ENCODE assay signal across 8 cellular contexts in the genomic region with DNA sequence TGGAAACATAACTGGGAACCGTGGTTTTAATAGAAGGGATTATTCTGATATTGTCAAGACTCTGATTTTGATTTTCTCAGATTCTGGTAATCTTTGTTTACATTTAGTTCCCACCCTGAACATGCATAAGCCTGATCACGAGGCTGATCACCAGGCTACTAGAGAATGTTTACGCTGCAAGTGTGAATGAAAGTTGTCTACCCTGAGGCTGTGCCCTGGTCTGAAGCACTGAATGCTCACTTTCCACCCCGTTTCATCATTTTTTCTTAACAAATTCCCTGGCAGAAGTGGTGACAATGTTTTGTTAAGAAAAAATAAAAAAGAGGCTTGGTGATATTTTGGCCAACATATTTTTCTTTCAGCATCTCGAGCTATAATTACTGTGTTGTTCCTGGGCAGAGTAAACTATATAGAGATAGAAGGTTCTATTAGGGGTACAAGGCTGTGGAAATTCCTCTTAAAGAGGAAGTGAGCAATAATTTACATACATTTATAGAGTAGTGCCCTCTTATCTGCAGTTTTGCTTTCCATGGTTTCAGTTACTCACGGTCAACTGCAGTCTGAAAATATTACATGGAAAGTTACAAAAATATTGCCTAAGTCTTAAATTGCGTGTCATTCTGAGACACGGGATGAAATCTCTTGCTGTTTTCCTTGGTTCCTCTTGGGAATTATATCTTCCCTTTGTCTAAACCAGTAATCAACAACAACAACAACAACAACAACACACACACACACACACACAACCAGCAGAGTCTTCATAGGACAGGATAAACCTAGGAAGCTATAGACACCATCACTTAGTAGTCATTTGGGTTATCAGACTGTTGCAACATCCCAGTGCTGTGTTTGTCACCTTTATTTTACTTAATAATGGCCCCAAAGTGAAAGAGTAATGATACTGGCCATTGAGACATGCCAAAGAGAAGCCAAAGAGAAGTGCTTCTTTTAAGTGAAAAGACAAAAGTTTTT.
DNase-seq lines count a peak whose midpoint lies in the region; ATAC-seq and TF ChIP-seq lines count a peak whose summit lies in the region.

No MANE protein-coding gene starts in this region.

- no peaks in the 10 kb centered on the region for H3K27me3 ChIP-seq in adipocyte (replicated peaks; ENCODE audit: control insufficient read depth, insufficient read depth, low read length)
- no peaks in the 10 kb centered on the region for H3K27me3 ChIP-seq in smooth muscle cell (ENCODE audit: low read depth)

- H3K36me3 Mint-ChIP-seq in activated T-helper 2 cell treated with anti-CD3 and anti-CD28 coated beads, Interferon-gamma antibody, Interleukin-2, Interleukin-4, amounts not matched to agents 10 μg/mL and 5 μg/mL and 100 μg/mL, durations not matched to agents 14 hours and 24 hours and 36 hours (ENCODE audit: low read depth): no peaks in the 10 kb centered on the region

- H3K79me2 ChIP-seq in smooth muscle cell (ENCODE audit: low read depth): no peaks in the 10 kb centered on the region

- H3K36me3 ChIP-seq in adipocyte (ENCODE audit: control insufficient read depth, insufficient read depth, low read length, severe bottlenecking) (no peaks in the 10 kb centered on the region), smooth muscle cell (ENCODE audit: low read depth) (no peaks in the 10 kb centered on the region)

- DNase-seq in adipocyte (ENCODE audit: low read depth) (peak; percentile 33), smooth muscle cell (lab: John Stamatoyannopoulos, UW; ENCODE audit: unreplicated experiment) (no peak), hippocampal formation (lab: John Stamatoyannopoulos, UW) (no peak), NCI-H1436 (lab: John Stamatoyannopoulos, UW) (no peak)
- DNase-seq in activated T-helper 2 cell treated with anti-CD3 and anti-CD28 coated beads, Interferon-gamma antibody, Interleukin-2, Interleukin-4, amounts not matched to agents 10 μg/mL and 5 μg/mL and 100 μg/mL, durations not matched to agents 14 hours and 24 hours and 36 hours (ENCODE audit: low spot score): no peak
- no peak for DNase-seq in stimulated activated CD4-positive, alpha-beta T cell treated with anti-CD3 and anti-CD28 coated beads, Interleukin-2, amount 100 ng/mL, for 48 hours

- H3K4me3 Mint-ChIP-seq in activated T-helper 2 cell treated with anti-CD3 and anti-CD28 coated beads, Interferon-gamma antibody, Interleukin-2, Interleukin-4, amounts not matched to agents 10 μg/mL and 5 μg/mL and 100 μg/mL, durations not matched to agents 14 hours and 24 hours and 36 hours (ENCODE audit: low read depth): no peak overlapping the region

- no peaks in the 10 kb centered on the region for H3F3A ChIP-seq in smooth muscle cell (ENCODE audit: low read depth)

- WGBS in smooth muscle cell (ENCODE audit: low lambda C conversion rate): 35% methylated on average over 8 of the region's 8 CpGs

- H4K20me1 ChIP-seq in smooth muscle cell (ENCODE audit: low read depth): no peaks in the 10 kb centered on the region

- intact Hi-C loops in activated T-helper 2 cell treated with anti-CD3 and anti-CD28 coated beads, Interferon-gamma antibody, Interleukin-2, Interleukin-4, amounts not matched to agents 10 μg/mL and 5 μg/mL and 100 μg/mL, durations not matched to agents 14 hours and 24 hours and 36 hours (cut with micrococcal nuclease): no loop called here

- H3K4me1 Mint-ChIP-seq in activated T-helper 2 cell treated with anti-CD3 and anti-CD28 coated beads, Interferon-gamma antibody, Interleukin-2, Interleukin-4, amounts not matched to agents 10 μg/mL and 5 μg/mL and 100 μg/mL, durations not matched to agents 14 hours and 24 hours and 36 hours (ENCODE audit: low read depth): peaks cover 5% of the 10 kb centered on the region

- peak overlapping the region; percentile 67 for H2AFZ ChIP-seq in smooth muscle cell (ENCODE audit: low read depth)

- peak overlapping the region; percentile 54 for H3K4me2 ChIP-seq in smooth muscle cell

- peak overlapping the region; percentile 57 for H3K4me3 ChIP-seq in adipocyte (ENCODE audit: low read length)
- peak overlapping the region; percentile 0 for H3K4me3 ChIP-seq in smooth muscle cell

- TF ChIP-seq CTCF in smooth muscle cell (IDR thresholded peaks at IDR 0.05; ENCODE audit: borderline replicate concordance, insufficient read depth, poor library complexity, severe bottlenecking): no peak

- H3K9me3 ChIP-seq in adipocyte (ENCODE audit: control insufficient read depth, low read length) (no peaks in the 10 kb centered on the region), smooth muscle cell (replicated peaks; ENCODE audit: low read depth) (no peaks in the 10 kb centered on the region)

- peaks cover 2% of the 10 kb centered on the region for H3K27me3 Mint-ChIP-seq in activated T-helper 2 cell treated with anti-CD3 and anti-CD28 coated beads, Interferon-gamma antibody, Interleukin-2, Interleukin-4, amounts not matched to agents 10 μg/mL and 5 μg/mL and 100 μg/mL, durations not matched to agents 14 hours and 24 hours and 36 hours (ENCODE audit: low read depth)

- H3K27ac ChIP-seq in smooth muscle cell (ENCODE audit: low read depth): peak overlapping the region; percentile 69

- H3K4me1 ChIP-seq in adipocyte (ENCODE audit: control insufficient read depth, insufficient read depth, low read length) (peaks cover 39% of the 10 kb centered on the region), smooth muscle cell (ENCODE audit: low read depth) (peaks cover 25% of the 10 kb centered on the region)

- H3K27ac Mint-ChIP-seq in activated T-helper 2 cell treated with anti-CD3 and anti-CD28 coated beads, Interferon-gamma antibody, Interleukin-2, Interleukin-4, amounts not matched to agents 10 μg/mL and 5 μg/mL and 100 μg/mL, durations not matched to agents 14 hours and 24 hours and 36 hours: no peak overlapping the region

- no peaks in the 10 kb centered on the region for H3K9me3 Mint-ChIP-seq in activated T-helper 2 cell treated with anti-CD3 and anti-CD28 coated beads, Interferon-gamma antibody, Interleukin-2, Interleukin-4, amounts not matched to agents 10 μg/mL and 5 μg/mL and 100 μg/mL, durations not matched to agents 14 hours and 24 hours and 36 hours

- H3K9ac ChIP-seq in adipocyte (ENCODE audit: low read length): peak overlapping the region; percentile 68
- peak overlapping the region; percentile 39 for H3K9ac ChIP-seq in smooth muscle cell (ENCODE audit: low read depth)

- ATAC-seq in GM21423 (IDR thresholded peaks at IDR 0.05; ENCODE audit: unreplicated experiment) (peak; percentile 89), HG03196 (IDR thresholded peaks at IDR 0.05; ENCODE audit: unreplicated experiment) (peak; percentile 89)
